Comparison of ENCODE assay signal across 17 cellular contexts in the genomic region with DNA sequence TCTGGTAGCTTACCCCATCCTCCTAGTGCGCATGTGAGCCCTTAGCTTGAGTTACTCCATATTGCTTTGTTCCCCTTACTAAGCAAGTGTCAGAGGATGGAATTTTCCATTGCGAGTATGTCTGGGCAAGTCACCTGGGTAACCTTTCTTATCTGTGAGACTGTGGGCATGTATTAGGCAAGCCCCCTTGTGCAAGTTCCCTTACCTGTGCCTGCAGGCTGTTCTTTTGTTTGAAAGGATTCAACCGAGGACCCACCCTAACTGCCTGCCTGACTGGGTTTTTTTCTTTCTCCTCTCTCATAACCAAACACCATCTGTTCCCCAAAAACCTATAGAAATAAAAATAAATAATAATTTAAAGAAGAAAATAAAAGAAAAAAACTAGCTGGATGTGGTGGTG. TPM values are rescaled to one million over a fixed set of nuclear protein-coding genes. Genes with fewer than 3 reads are reported as not detected.
DNase-seq lines count a peak whose midpoint lies in the region; ATAC-seq, FAIRE-seq and TF ChIP-seq lines count a peak whose summit lies in the region.
"Had no signal": no experiment of that assay in that cellular context is flagged by ENCODE, and none has a peak within 500 bp of the region (broad histone marks: within the 10 kb centered on the region; RNA-seq: fewer than 3 reads in every experiment).

No MANE protein-coding gene starts in this region.

- H3K36me3 ChIP-seq in Caco-2 (ENCODE audit: control insufficient read depth, insufficient read depth, low read length): no peaks in the 10 kb centered on the region
- no peaks in the 10 kb centered on the region for H3K36me3 ChIP-seq in bronchial epithelial cell (ENCODE audit: control insufficient read depth, insufficient read depth, low read length)
- no peaks in the 10 kb centered on the region for H3K36me3 ChIP-seq in trophoblast cell (ENCODE audit: control insufficient read depth in 1 of 2, insufficient read depth in 2 of 2, low read length in 2 of 2)
- H3K36me3 ChIP-seq: HAP-1 had no signal

- no peak overlapping the region; a peak in 1 of 6 replicates for H3K27ac ChIP-seq in A549
- no peak overlapping the region for H3K27ac ChIP-seq in trophoblast cell (ENCODE audit: low read depth, low read length)
- H3K27ac ChIP-seq: C4-2B, HL-60 had no signal

- H3K9me3 ChIP-seq in A549 (no peaks in the 10 kb centered on the region), Caco-2 (no peaks in the 10 kb centered on the region), trophoblast cell (ENCODE audit: insufficient read depth, low read depth, low read length) (no peaks in the 10 kb centered on the region)
- H3K9me3 ChIP-seq: HAP-1 had no signal

- H2BK12ac ChIP-seq in trophoblast cell (ENCODE audit: low read length): peak overlapping the region; percentile 30

- no peak overlapping the region for H3K9ac ChIP-seq in trophoblast cell (ENCODE audit: low read length)

- no peak for TF ChIP-seq RAD21 in A549 (conservative IDR thresholded peaks at IDR 0.05 in 1 of 2, IDR thresholded peaks at IDR 0.05 in 1 of 2)

- POLR2A ChIA-PET in A549 (lab: Yijun Ruan, JAX): interaction anchor here (1.0 kb wide), 1 partner anchor 22 kb away, joined by 3 read pairs; the partner anchor contains the start of gene PPP2R5E
- POLR2A ChIA-PET in Caco-2 (lab: Charles Lee): no interaction called here

- intact Hi-C loops in Caco-2 (cut with micrococcal nuclease; ENCODE audit: unreplicated experiment): no loop called here

- H3K27ac Mint-ChIP-seq in Caco-2 (ENCODE audit: unreplicated experiment): no peak overlapping the region
- H3K27ac Mint-ChIP-seq: CD4-positive, alpha-beta T cell; IgD-negative memory B cell had no signal

- H4K91ac ChIP-seq in trophoblast cell (ENCODE audit: low read depth, low read length): peak overlapping the region; percentile 69

- no peak overlapping the region for H3K4ac ChIP-seq in trophoblast cell (ENCODE audit: low read depth, low read length)

- H3K4me3 ChIP-seq in A549: no peak overlapping the region
- no peak overlapping the region for H3K4me3 ChIP-seq in Caco-2 (ENCODE audit: low read depth, low read length)
- H3K4me3 ChIP-seq in bronchial epithelial cell (ENCODE audit: low read depth, low read length): no peak overlapping the region
- H3K4me3 ChIP-seq in trophoblast cell (ENCODE audit: low read depth, low read length): no peak overlapping the region
- H3K4me3 ChIP-seq: GM12878, HAP-1 had no signal

- no peak for FAIRE-seq in A549 (lab: Jason Lieb, UNC)
- FAIRE-seq in bronchial epithelial cell (lab: Jason Lieb, UNC): no peak
- FAIRE-seq: A204.1, GM12878 had no signal

- BruUV-seq in Caco-2 (replicated peaks; lab: Mats Ljungman, UMichigan): no TSS peak

- H2BK120ac ChIP-seq in trophoblast cell (ENCODE audit: insufficient read depth, low read length, poor library complexity): peak overlapping the region; percentile 53

- H3K27me3 Mint-ChIP-seq in Caco-2 (ENCODE audit: insufficient read depth, unreplicated experiment): no peaks in the 10 kb centered on the region

- peaks cover 8% of the 10 kb centered on the region for H3K4me1 Mint-ChIP-seq in Caco-2 (ENCODE audit: low read depth, unreplicated experiment)
- H3K4me1 Mint-ChIP-seq: IgD-negative memory B cell had no signal

- H3K4me2 ChIP-seq in A549 (no peak overlapping the region), trophoblast cell (ENCODE audit: low read length) (no peak overlapping the region)

- DNase-seq in A549 (ENCODE audit: low read depth in 1 of 2, low spot score in 1 of 2) (no peak), Caco-2 (peak; percentile 48 to 58), bronchial epithelial cell (ENCODE audit: low read depth) (peak; percentile 37), trophoblast cell (peak; percentile 76 to 86), NCI-H2196 (lab: John Stamatoyannopoulos, UW; ENCODE audit: unreplicated experiment) (no peak), SIG-M5 (lab: John Stamatoyannopoulos, UW) (no peak)
- DNase-seq: AML-193; CD4-positive, alpha-beta T cell; DMS153; DMS79; KBM-7 had no signal

- H2BK5ac ChIP-seq in trophoblast cell (ENCODE audit: low read depth, low read length, poor library complexity): peak overlapping the region; percentile 69

- no peaks in the 10 kb centered on the region for H3K79me2 ChIP-seq in trophoblast cell (ENCODE audit: control insufficient read depth, insufficient read depth, low read length, poor library complexity)

- no peak overlapping the region for H3K4me3 Mint-ChIP-seq in Caco-2 (ENCODE audit: unreplicated experiment)
- H3K4me3 Mint-ChIP-seq: CD4-positive, alpha-beta T cell; IgD-negative memory B cell had no signal

- H2AK5ac ChIP-seq in trophoblast cell (ENCODE audit: low read length): no peak overlapping the region

- no peak for ATAC-seq in A549
- ATAC-seq: GM12878 had no signal

- TF ChIP-seq EP300 in A549 (IDR thresholded peaks at IDR 0.05): no peak

- no peak overlapping the region for H4K8ac ChIP-seq in trophoblast cell (ENCODE audit: low read depth, low read length)

- CTCF ChIA-PET in A549 (lab: Yijun Ruan, JAX): interaction anchor here (1.1 kb wide), 1 partner anchor 176 kb away, joined by 3 read pairs; no protein-coding TSS in a partner anchor
- CTCF ChIA-PET in Caco-2 (lab: Charles Lee): no interaction called here

- no peak overlapping the region for H4K12ac ChIP-seq in trophoblast cell (ENCODE audit: low read depth, low read length)

- no peaks in the 10 kb centered on the region for H3K27me3 ChIP-seq in Caco-2 (replicated peaks; ENCODE audit: control insufficient read depth, insufficient read depth, low read length)
- H3K27me3 ChIP-seq in bronchial epithelial cell (ENCODE audit: control insufficient read depth, insufficient read depth, low read length): no peaks in the 10 kb centered on the region
- H3K27me3 ChIP-seq in trophoblast cell (ENCODE audit: insufficient read depth, low read length): no peaks in the 10 kb centered on the region

- no peak overlapping the region for H2AFZ ChIP-seq in trophoblast cell (ENCODE audit: insufficient read depth, low read length, poor library complexity)

- TF ChIP-seq CTCF in A549 (IDR thresholded peaks at IDR 0.05) (no peak), Caco-2 (IDR thresholded peaks at IDR 0.05; ENCODE audit: insufficient read depth in 1 of 2, low read depth in 1 of 2, low read length in 1 of 2, severe bottlenecking in 1 of 2, unreplicated experiment in 1 of 2) (no peak), bronchial epithelial cell (IDR thresholded peaks at IDR 0.05; ENCODE audit: insufficient read depth, low read length, severe bottlenecking) (no peak)

- H3K14ac ChIP-seq in trophoblast cell (ENCODE audit: low read length): no peak overlapping the region

- H3K18ac ChIP-seq in trophoblast cell (ENCODE audit: low read length): no peak overlapping the region

- peaks cover 10% of the 10 kb centered on the region for H3K9me3 Mint-ChIP-seq in Caco-2 (ENCODE audit: unreplicated experiment)
- H3K9me3 Mint-ChIP-seq: CD4-positive, alpha-beta T cell; IgD-negative memory B cell had no signal

- H3K79me1 ChIP-seq in trophoblast cell (ENCODE audit: low read length): peaks cover 6% of the 10 kb centered on the region

- H3K4me1 ChIP-seq in A549 (peaks cover 12% of the 10 kb centered on the region; the same call in 2 of the 3 replicates), Caco-2 (peaks cover 26% of the 10 kb centered on the region), trophoblast cell (ENCODE audit: control insufficient read depth in 1 of 2, insufficient read depth in 2 of 2, low read length in 2 of 2) (peaks cover 8 to 13% of the 10 kb centered on the region in 2 experiments)

- 65% methylated on average over 3 of the region's 3 CpGs for WGBS in A549 (ENCODE audit: missing lambda C conversion rate)
- no CpG with 5 or more reads among the region's 3 CpGs for WGBS in trophoblast cell (ENCODE audit: extremely low coverage, insufficient coverage, insufficient read length)

- no peaks in the 10 kb centered on the region for H3K36me3 Mint-ChIP-seq in Caco-2 (ENCODE audit: insufficient read depth, unreplicated experiment)
- H3K36me3 Mint-ChIP-seq: IgD-negative memory B cell had no signal

- no peak overlapping the region for H3K23ac ChIP-seq in trophoblast cell (ENCODE audit: low read length)

- TF ChIP-seq POLR2A in A549 (IDR thresholded peaks at IDR 0.05; ENCODE audit: low read length): no peak

TF ChIP-seq in A549, 52 proteins besides CTCF, POLR2A, EP300 and RAD21:
- TF ChIP-seq ZFP36 (IDR thresholded peaks at IDR 0.05; ENCODE audit: borderline replicate concordance, partially characterized antibody) (peak; percentile 89), SREBF2 (IDR thresholded peaks at IDR 0.05) (no peak), ZC3H11A (IDR thresholded peaks at IDR 0.05) (no peak), CEBPB (IDR thresholded peaks at IDR 0.05) (no peak), ZNF302 (CRISPR knock-in tag; IDR thresholded peaks at IDR 0.05) (no peak), NR3C1 (IDR thresholded peaks at IDR 0.05) (no peak)

RNA-seq across cellular contexts. Expression of gene PPP2R5E, which starts 22.3 kb away (rescaled TPM):
- 23.2 and 25.0 TPM in 2 replicates for polyA plus RNA-seq in A549 (2011; rRNA removed)
- 5.6 and 7.1 TPM in 2 replicates for polyA plus RNA-seq in A549 (2012; cell fraction: cytosol; rRNA removed)
- polyA plus RNA-seq in A549 (2012; cell fraction: nucleus; rRNA removed): 5.6 and 7.0 TPM in 2 replicates
- polyA plus RNA-seq in A549 (2017; fragmentation: RNase III; extraction: RNeasy Plus Mini Kit Qiagen cat#74134 plus additional on column Dnase treatment): 21.4 to 23.3 TPM (median 22.6 TPM) in 3 replicates
- polyA minus RNA-seq in A549 (2011; rRNA and poly(A)+ RNA removed): 11.0 and 13.1 TPM in 2 replicates
- 56.6 and 58.6 TPM in 2 replicates for total RNA-seq in Caco-2 (2022)
- total RNA-seq in bronchial epithelial cell: 11.6 and 14.5 TPM in 2 replicates
- 42.1 TPM in 2 replicates for polyA plus RNA-seq in trophoblast cell (2013)

Comparison
In these comparisons a context has a peak if more than half of its experiments do, and no peak if none do; other contexts are left out.
1. DNase-seq: peak in Caco-2 (2 of 2), bronchial epithelial cell (single experiment) and trophoblast cell (2 of 2); none in A549 (0 of 2), NCI-H2196 (single experiment) and SIG-M5 (single experiment).